1 cellular context compared by ENCODE assay signal in genomic region chr11:61828629-61829407, GRCh38.
A peak's percentile ranks its signal among the peaks of the same experiment; 100 is the strongest.
TF ChIP-seq lines count a peak whose summit lies in the region.

No MANE protein-coding gene starts in this region.

TF ChIP-seq in HepG2, 621 proteins besides CTCF, POLR2A, EP300 and RAD21 (continued from another document and continues in another):
- 0 out of 2 replicates have a peak, but pooled peaks have one; percentile 34 for TF ChIP-seq KAT7 (CRISPR knock-in tag; IDR thresholded peaks at IDR 0.05; ENCODE audit: borderline replicate concordance)
- no peak for TF ChIP-seq MEF2D (CRISPR knock-in tag; IDR thresholded peaks at IDR 0.05)
- TF ChIP-seq MYC (CRISPR knock-in tag; IDR thresholded peaks at IDR 0.05; ENCODE audit: borderline replicate concordance), result peak; percentile 38; the same call in 1 of the 2 replicates
- TF ChIP-seq FLYWCH1 (CRISPR knock-in tag; IDR thresholded peaks at IDR 0.05), result no peak
- TF ChIP-seq ZNF770 (CRISPR knock-in tag; IDR thresholded peaks at IDR 0.05), result peak; percentile 80
- no peak for TF ChIP-seq NR3C1 (CRISPR knock-in tag; IDR thresholded peaks at IDR 0.05)
- TF ChIP-seq MIER2 (CRISPR knock-in tag; IDR thresholded peaks at IDR 0.05), result no peak
- no peak for TF ChIP-seq ZNF530 (CRISPR knock-in tag; IDR thresholded peaks at IDR 0.05; ENCODE audit: low read depth)
- TF ChIP-seq ZNF616 (CRISPR knock-in tag; IDR thresholded peaks at IDR 0.05; ENCODE audit: low read depth), result no peak
- no peak for TF ChIP-seq ZMYM2 (CRISPR knock-in tag; IDR thresholded peaks at IDR 0.05)
- TF ChIP-seq, protein P1, sequence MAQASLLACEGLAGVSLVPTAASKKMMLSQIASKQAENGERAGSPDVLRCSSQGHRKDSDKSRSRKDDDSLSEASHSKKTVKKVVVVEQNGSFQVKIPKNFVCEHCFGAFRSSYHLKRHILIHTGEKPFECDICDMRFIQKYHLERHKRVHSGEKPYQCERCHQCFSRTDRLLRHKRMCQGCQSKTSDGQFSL (CRISPR knock-in tag; IDR thresholded peaks at IDR 0.05), result no peak
- TF ChIP-seq NAIF1 (CRISPR knock-in tag; IDR thresholded peaks at IDR 0.05; ENCODE audit: borderline replicate concordance), result 0 out of 2 replicates have a peak, but pooled peaks have one; percentile 7
- TF ChIP-seq, protein P2, sequence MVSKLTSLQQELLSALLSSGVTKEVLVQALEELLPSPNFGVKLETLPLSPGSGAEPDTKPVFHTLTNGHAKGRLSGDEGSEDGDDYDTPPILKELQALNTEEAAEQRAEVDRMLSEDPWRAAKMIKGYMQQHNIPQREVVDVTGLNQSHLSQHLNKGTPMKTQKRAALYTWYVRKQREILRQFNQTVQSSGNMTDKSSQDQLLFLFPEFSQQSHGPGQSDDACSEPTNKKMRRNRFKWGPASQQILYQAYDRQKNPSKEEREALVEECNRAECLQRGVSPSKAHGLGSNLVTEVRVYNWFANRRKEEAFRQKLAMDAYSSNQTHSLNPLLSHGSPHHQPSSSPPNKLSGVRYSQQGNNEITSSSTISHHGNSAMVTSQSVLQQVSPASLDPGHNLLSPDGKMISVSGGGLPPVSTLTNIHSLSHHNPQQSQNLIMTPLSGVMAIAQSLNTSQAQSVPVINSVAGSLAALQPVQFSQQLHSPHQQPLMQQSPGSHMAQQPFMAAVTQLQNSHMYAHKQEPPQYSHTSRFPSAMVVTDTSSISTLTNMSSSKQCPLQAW (CRISPR knock-in tag; IDR thresholded peaks at IDR 0.05), result 0 out of 2 replicates have a peak, but pooled peaks have one; percentile 39
- no peak for TF ChIP-seq PLRG1 (conservative IDR thresholded peaks at IDR 0.05)
- no peak for TF ChIP-seq DBP (CRISPR knock-in tag; IDR thresholded peaks at IDR 0.05; ENCODE audit: not compliant biosample characterization)
- TF ChIP-seq HMG20A (CRISPR knock-in tag; IDR thresholded peaks at IDR 0.05; ENCODE audit: borderline replicate concordance), result no peak
- TF ChIP-seq, protein P3, sequence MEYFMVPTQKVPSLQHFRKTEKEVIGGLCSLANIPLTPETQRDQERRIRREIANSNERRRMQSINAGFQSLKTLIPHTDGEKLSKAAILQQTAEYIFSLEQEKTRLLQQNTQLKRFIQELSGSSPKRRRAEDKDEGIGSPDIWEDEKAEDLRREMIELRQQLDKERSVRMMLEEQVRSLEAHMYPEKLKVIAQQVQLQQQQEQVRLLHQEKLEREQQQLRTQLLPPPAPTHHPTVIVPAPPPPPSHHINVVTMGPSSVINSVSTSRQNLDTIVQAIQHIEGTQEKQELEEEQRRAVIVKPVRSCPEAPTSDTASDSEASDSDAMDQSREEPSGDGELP (IDR thresholded peaks at IDR 0.05; ENCODE audit: borderline replicate concordance, low read depth), result 0 out of 2 replicates have a peak, but pooled peaks have one; percentile 9
- TF ChIP-seq ZKSCAN5 (CRISPR knock-in tag; IDR thresholded peaks at IDR 0.05), result no peak
- no peak for TF ChIP-seq ZNF292 (CRISPR knock-in tag; IDR thresholded peaks at IDR 0.05; ENCODE audit: borderline replicate concordance, low read depth)
- TF ChIP-seq, protein P4, sequence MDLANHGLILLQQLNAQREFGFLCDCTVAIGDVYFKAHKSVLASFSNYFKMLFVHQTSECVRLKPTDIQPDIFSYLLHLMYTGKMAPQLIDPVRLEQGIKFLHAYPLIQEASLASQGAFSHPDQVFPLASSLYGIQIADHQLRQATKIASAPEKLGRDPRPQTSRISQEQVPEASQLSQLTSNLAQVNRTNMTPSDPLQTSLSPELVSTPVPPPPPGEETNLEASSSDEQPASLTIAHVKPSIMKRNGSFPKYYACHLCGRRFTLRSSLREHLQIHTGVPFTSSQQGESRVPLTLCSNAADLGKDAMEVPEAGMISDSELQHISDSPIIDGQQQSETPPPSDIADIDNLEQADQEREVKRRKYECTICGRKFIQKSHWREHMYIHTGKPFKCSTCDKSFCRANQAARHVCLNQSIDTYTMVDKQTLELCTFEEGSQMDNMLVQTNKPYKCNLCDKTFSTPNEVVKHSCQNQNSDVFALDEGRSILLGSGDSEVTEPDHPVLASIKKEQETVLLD (CRISPR knock-in tag; IDR thresholded peaks at IDR 0.05; ENCODE audit: low read depth), result no peak
- TF ChIP-seq ZNF878 (CRISPR knock-in tag; IDR thresholded peaks at IDR 0.05), result no peak
- no peak for TF ChIP-seq TBL1XR1 (IDR thresholded peaks at IDR 0.05; ENCODE audit: borderline replicate concordance, low read length, partially characterized antibody)
- TF ChIP-seq RARA (CRISPR knock-in tag; IDR thresholded peaks at IDR 0.05), result no peak
- no peak for TF ChIP-seq ZFP36L1 (CRISPR knock-in tag; IDR thresholded peaks at IDR 0.05)
- no peak for TF ChIP-seq FIP1L1 (IDR thresholded peaks at IDR 0.05; ENCODE audit: borderline replicate concordance, insufficient read depth, low read depth, low read length)
- no peak; the same call in 1 of the 2 replicates for TF ChIP-seq CBFB (CRISPR knock-in tag; IDR thresholded peaks at IDR 0.05)
- TF ChIP-seq, protein P5, sequence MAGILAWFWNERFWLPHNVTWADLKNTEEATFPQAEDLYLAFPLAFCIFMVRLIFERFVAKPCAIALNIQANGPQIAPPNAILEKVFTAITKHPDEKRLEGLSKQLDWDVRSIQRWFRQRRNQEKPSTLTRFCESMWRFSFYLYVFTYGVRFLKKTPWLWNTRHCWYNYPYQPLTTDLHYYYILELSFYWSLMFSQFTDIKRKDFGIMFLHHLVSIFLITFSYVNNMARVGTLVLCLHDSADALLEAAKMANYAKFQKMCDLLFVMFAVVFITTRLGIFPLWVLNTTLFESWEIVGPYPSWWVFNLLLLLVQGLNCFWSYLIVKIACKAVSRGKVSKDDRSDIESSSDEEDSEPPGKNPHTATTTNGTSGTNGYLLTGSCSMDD (CRISPR knock-in tag; IDR thresholded peaks at IDR 0.05), result no peak
- no peak for TF ChIP-seq ZNF367 (CRISPR knock-in tag; IDR thresholded peaks at IDR 0.05; ENCODE audit: borderline replicate concordance)
- TF ChIP-seq, protein P6, sequence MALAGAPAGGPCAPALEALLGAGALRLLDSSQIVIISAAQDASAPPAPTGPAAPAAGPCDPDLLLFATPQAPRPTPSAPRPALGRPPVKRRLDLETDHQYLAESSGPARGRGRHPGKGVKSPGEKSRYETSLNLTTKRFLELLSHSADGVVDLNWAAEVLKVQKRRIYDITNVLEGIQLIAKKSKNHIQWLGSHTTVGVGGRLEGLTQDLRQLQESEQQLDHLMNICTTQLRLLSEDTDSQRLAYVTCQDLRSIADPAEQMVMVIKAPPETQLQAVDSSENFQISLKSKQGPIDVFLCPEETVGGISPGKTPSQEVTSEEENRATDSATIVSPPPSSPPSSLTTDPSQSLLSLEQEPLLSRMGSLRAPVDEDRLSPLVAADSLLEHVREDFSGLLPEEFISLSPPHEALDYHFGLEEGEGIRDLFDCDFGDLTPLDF (CRISPR knock-in tag; IDR thresholded peaks at IDR 0.05), result no peak
- TF ChIP-seq, protein P7, sequence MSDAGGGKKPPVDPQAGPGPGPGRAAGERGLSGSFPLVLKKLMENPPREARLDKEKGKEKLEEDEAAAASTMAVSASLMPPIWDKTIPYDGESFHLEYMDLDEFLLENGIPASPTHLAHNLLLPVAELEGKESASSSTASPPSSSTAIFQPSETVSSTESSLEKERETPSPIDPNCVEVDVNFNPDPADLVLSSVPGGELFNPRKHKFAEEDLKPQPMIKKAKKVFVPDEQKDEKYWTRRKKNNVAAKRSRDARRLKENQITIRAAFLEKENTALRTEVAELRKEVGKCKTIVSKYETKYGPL (CRISPR knock-in tag; IDR thresholded peaks at IDR 0.05), result no peak
- TF ChIP-seq RBFOX2 (IDR thresholded peaks at IDR 0.05; ENCODE audit: low read depth, low read length), result no peak; the same call in 1 of the 2 replicates
- no peak for TF ChIP-seq PRMT3 (CRISPR knock-in tag; IDR thresholded peaks at IDR 0.05; ENCODE audit: borderline replicate concordance, low read depth)
- TF ChIP-seq ZBTB14 (CRISPR knock-in tag; IDR thresholded peaks at IDR 0.05), result peak; percentile 47; the same call in 1 of the 2 replicates
- no peak for TF ChIP-seq ZFP36L2 (CRISPR knock-in tag; IDR thresholded peaks at IDR 0.05)
- no peak for TF ChIP-seq SNAPC2 (CRISPR knock-in tag; IDR thresholded peaks at IDR 0.05)
- no peak for TF ChIP-seq THYN1 (CRISPR knock-in tag; IDR thresholded peaks at IDR 0.05; ENCODE audit: borderline replicate concordance, low read depth)
- TF ChIP-seq ARID5B (CRISPR knock-in tag; IDR thresholded peaks at IDR 0.05), result peak; percentile 14; the same call in 1 of the 2 replicates
- TF ChIP-seq ARNTL (CRISPR knock-in tag; IDR thresholded peaks at IDR 0.05), result no peak
- TF ChIP-seq ATF6 (CRISPR knock-in tag; conservative IDR thresholded peaks at IDR 0.05), result no peak
- TF ChIP-seq SRY (CRISPR knock-in tag; IDR thresholded peaks at IDR 0.05), result no peak
